In genomic region chr19:18588611-18589379, GRCh38 we compare ENCODE assay signal across 1 cellular context.
TF ChIP-seq lines count a peak whose summit lies in the region.

TSS of gene REX1BD (plus strand) at chr19:18588798. CDS start at chr19:18588802, 4 bp downstream.

TF ChIP-seq in K562, 482 proteins besides CTCF, POLR2A, EP300 and RAD21 (continued from another document and continues in another):
- TF ChIP-seq ZNF609 (CRISPR knock-in tag; IDR thresholded peaks at IDR 0.05; ENCODE audit: borderline replicate concordance) (0 out of 2 replicates have a peak, but pooled peaks have one; percentile 78), HMBOX1 (IDR thresholded peaks at IDR 0.05) (no peak), ZHX1 (conservative IDR thresholded peaks at IDR 0.05; ENCODE audit: low read length) (no peak), CAMTA2 (CRISPR knock-in tag; conservative IDR thresholded peaks at IDR 0.05) (0 out of 2 replicates have a peak, but pooled peaks have one; percentile 60), RBM17 (IDR thresholded peaks at IDR 0.05; ENCODE audit: borderline replicate concordance, low read depth, low read length) (no peak), SP2 (IDR thresholded peaks at IDR 0.05; ENCODE audit: extremely low read depth, low read depth, low read length, poor library complexity, severe bottlenecking) (peak; percentile 89), OTX1 (CRISPR knock-in tag; IDR thresholded peaks at IDR 0.05) (0 out of 2 replicates have a peak, but pooled peaks have one; percentile 33), ZC3H8 (IDR thresholded peaks at IDR 0.05) (peak; percentile 77; the same call in 1 of the 2 replicates), ZBTB17 (CRISPR knock-in tag; IDR thresholded peaks at IDR 0.05) (peak; percentile 78), TEAD1 (CRISPR knock-in tag; IDR thresholded peaks at IDR 0.05) (peak; percentile 28 to 72; a peak in 2 of 4 replicates), POLR3A (IDR thresholded peaks at IDR 0.05; ENCODE audit: borderline replicate concordance, extremely low read depth, insufficient read depth, insufficient read length) (no peak), ZNF24 (IDR thresholded peaks at IDR 0.05) (peak; percentile 76; the same call in 1 of the 2 replicates), NCOA4 (IDR thresholded peaks at IDR 0.05; ENCODE audit: partially characterized antibody) (peak; percentile 55), POLR2H (tag; IDR thresholded peaks at IDR 0.05; ENCODE audit: low read depth) (peak; percentile 24; the same call in 1 of the 2 replicates), NR2C2 (CRISPR knock-in tag; IDR thresholded peaks at IDR 0.05) (peak; percentile 55; the same call in 1 of the 2 replicates), NR2C2 (tag; IDR thresholded peaks at IDR 0.05) (peak; percentile 22; the same call in 1 of the 2 replicates), KDM4B (IDR thresholded peaks at IDR 0.05; ENCODE audit: borderline replicate concordance in 2 of 2, low read depth in 1 of 2) (peak in 1 of 2 experiments; percentile 77; a peak in 1 of 4 replicates), LCOR (CRISPR knock-in tag; IDR thresholded peaks at IDR 0.05) (peak; percentile 64; the same call in 1 of the 2 replicates), ZMIZ1 (IDR thresholded peaks at IDR 0.05; ENCODE audit: low read depth in 2 of 2, low read length in 2 of 2) (peak in 1 of 2 experiments; percentile 39; a peak in 1 of 4 replicates), ZNF143 (CRISPR knock-in tag; IDR thresholded peaks at IDR 0.05) (no peak; the same call in 1 of the 2 replicates), KDM5B (IDR thresholded peaks at IDR 0.05; ENCODE audit: insufficient replicate concordance, low read depth, low read length) (peak; percentile 53), FOXP1 (CRISPR knock-in tag; IDR thresholded peaks at IDR 0.05) (peak; percentile 70; the same call in 1 of the 2 replicates), JUNB (CRISPR knock-in tag; conservative IDR thresholded peaks at IDR 0.05) (0 out of 2 replicates have a peak, but pooled peaks have one; percentile 2), HLTF (IDR thresholded peaks at IDR 0.05) (peak; percentile 77; the same call in 1 of the 2 replicates), NCOA1 (IDR thresholded peaks at IDR 0.05; ENCODE audit: low read depth) (no peak), PCBP1 (IDR thresholded peaks at IDR 0.05; ENCODE audit: low read depth, low read length, poor library complexity, severe bottlenecking) (peak; percentile 97), ZNF311 (CRISPR knock-in tag; IDR thresholded peaks at IDR 0.05) (no peak), EGR1 (conservative IDR thresholded peaks at IDR 0.05) (peak; percentile 95), PHF21A (IDR thresholded peaks at IDR 0.05; ENCODE audit: borderline replicate concordance, low read depth) (peak; percentile 71; the same call in 1 of the 2 replicates), KAT2B (IDR thresholded peaks at IDR 0.05; ENCODE audit: low read depth, low read length) (no peak), XRCC4 (IDR thresholded peaks at IDR 0.05; ENCODE audit: extremely low read depth, insufficient read depth, insufficient read length) (no peak), NCOR1 (IDR thresholded peaks at IDR 0.05) (peak; percentile 33), CREM (IDR thresholded peaks at IDR 0.05; ENCODE audit: low read depth) (peak; percentile 62), ZNF384 (IDR thresholded peaks at IDR 0.05; ENCODE audit: low read depth, low read length) (peak; percentile 44; the same call in 1 of the 2 replicates), TBL1XR1 (IDR thresholded peaks at IDR 0.05; ENCODE audit: low read length in 2 of 2) (0 out of 4 replicates have a peak, but pooled peaks of 1 of the 2 experiments have one; percentile 31), NBN (IDR thresholded peaks at IDR 0.05; ENCODE audit: low read depth) (peak; percentile 85; the same call in 1 of the 2 replicates), MTA3 (IDR thresholded peaks at IDR 0.05; ENCODE audit: borderline replicate concordance) (peak; percentile 90), RREB1 (CRISPR knock-in tag; IDR thresholded peaks at IDR 0.05) (no peak), ZNF41 (CRISPR knock-in tag; conservative IDR thresholded peaks at IDR 0.05) (no peak), ZKSCAN8 (CRISPR knock-in tag; IDR thresholded peaks at IDR 0.05) (0 out of 2 replicates have a peak, but pooled peaks have one; percentile 17), TEAD4 (IDR thresholded peaks at IDR 0.05; ENCODE audit: low read length) (0 out of 2 replicates have a peak, but pooled peaks have one; percentile 6), TEAD4 (CRISPR knock-in tag; IDR thresholded peaks at IDR 0.05; ENCODE audit: borderline replicate concordance) (no peak), PTRF (tag; IDR thresholded peaks at IDR 0.05) (no peak), ZNF830 (CRISPR knock-in tag; IDR thresholded peaks at IDR 0.05) (peak; percentile 93; the same call in 1 of the 2 replicates), C11orf30 (IDR thresholded peaks at IDR 0.05; ENCODE audit: low read depth) (peak; percentile 77), ZNF511 (CRISPR knock-in tag; IDR thresholded peaks at IDR 0.05) (peak; percentile 56; the same call in 1 of the 2 replicates), LEF1 (IDR thresholded peaks at IDR 0.05) (no peak), HMG20B (CRISPR knock-in tag; IDR thresholded peaks at IDR 0.05) (no peak), GATAD2A (IDR thresholded peaks at IDR 0.05) (peak; percentile 95)
